8 cellular contexts compared by ENCODE assay signal in genomic region chr20:22339091-22339881, GRCh38.
A peak's percentile ranks its signal among the peaks of the same experiment; 100 is the strongest.
DNase-seq lines count a peak whose midpoint lies in the region; ATAC-seq and TF ChIP-seq lines count a peak whose summit lies in the region.

No MANE protein-coding gene starts in this region.

- no peaks in the 10 kb centered on the region for H3K9me3 ChIP-seq in GM23248 (ENCODE audit: low read depth)

- intact Hi-C loops in Calu3 (cut with micrococcal nuclease; ENCODE audit: unreplicated experiment) = loop anchor here (2.0 kb wide), 2 partner anchors 248 to 346 kb away; no protein-coding TSS in a partner anchor

- H3K9me3 Mint-ChIP-seq in Calu3 (ENCODE audit: low read depth, unreplicated experiment) = no peaks in the 10 kb centered on the region

- H3K36me3 Mint-ChIP-seq in Calu3 (ENCODE audit: insufficient read depth, unreplicated experiment) = no peaks in the 10 kb centered on the region

- DNase-seq in Calu3 (peak; percentile 31), GM23248 (peak; percentile 73), NCI-H2029 treated with DMSO at 0.1 percent for 48 hours (lab: John Stamatoyannopoulos, UW) (peak; percentile 81), SW 1271 (lab: John Stamatoyannopoulos, UW) (peak; percentile 5 to 74), fibroblast of peridontal ligament (ENCODE audit: extremely low read depth) (peak; percentile 60), non-pigmented ciliary epithelial cell (ENCODE audit: low read depth) (peak; percentile 24)

- no peak overlapping the region for H3K27ac ChIP-seq in GM23248

- no peaks in the 10 kb centered on the region for H3K79me2 ChIP-seq in GM23248 (ENCODE audit: insufficient read depth)

- H3K4me3 ChIP-seq in GM23248 = no peak overlapping the region

- in situ Hi-C loops in GM23248 (cut with MboI) = loop anchor here (10.0 to 25.0 kb wide), 3 partner anchors 346 to 998 kb away; no protein-coding TSS in a partner anchor

- no peak overlapping the region for H3K4me3 Mint-ChIP-seq in Calu3 (ENCODE audit: low read depth, unreplicated experiment)

- BruUV-seq in Calu3 (replicated peaks; lab: Mats Ljungman, UMichigan) = no TSS peak

- no peak for TF ChIP-seq CTCF in Calu3 (IDR thresholded peaks at IDR 0.05; ENCODE audit: unreplicated experiment)

- no peak overlapping the region for H3K27ac Mint-ChIP-seq in Calu3 (ENCODE audit: unreplicated experiment)

- no peaks in the 10 kb centered on the region for H3K4me1 ChIP-seq in GM23248 (ENCODE audit: insufficient read depth)

- no peaks in the 10 kb centered on the region for H4K20me1 ChIP-seq in GM23248 (ENCODE audit: insufficient read depth)

- H3K9ac ChIP-seq in GM23248 = no peak overlapping the region

- no peak for ATAC-seq in HG03025 (IDR thresholded peaks at IDR 0.05; ENCODE audit: low FRiP score, unreplicated experiment)
- ATAC-seq in HG03108 (IDR thresholded peaks at IDR 0.05; ENCODE audit: unreplicated experiment) = no peak

- no peak overlapping the region for H2AFZ ChIP-seq in GM23248

- H3K27me3 Mint-ChIP-seq in Calu3 (ENCODE audit: unreplicated experiment) = no peaks in the 10 kb centered on the region

- no peaks in the 10 kb centered on the region for H3F3A ChIP-seq in GM23248 (ENCODE audit: insufficient read depth)

- H3K36me3 ChIP-seq in GM23248 (ENCODE audit: low read depth) = no peaks in the 10 kb centered on the region

- H3K27me3 ChIP-seq in GM23248 (replicated peaks; ENCODE audit: insufficient read depth) = peaks cover 11% of the 10 kb centered on the region; the same call in 1 of the 2 replicates

- H3K4me1 Mint-ChIP-seq in Calu3 (ENCODE audit: low read depth, unreplicated experiment) = no peaks in the 10 kb centered on the region

- CTCF ChIA-PET in Calu3 (lab: Charles Lee) = interaction anchor here (0.6 kb wide), 1 partner anchor 249 kb away, joined by 5 read pairs; no protein-coding TSS in a partner anchor

- no peaks in the 10 kb centered on the region for H3K9me2 ChIP-seq in GM23248 (ENCODE audit: insufficient read depth)

- 36 to 37% methylated on average over 12 of the region's 12 CpGs for WGBS in GM23248 (ENCODE audit: low coverage in 1 of 2, low lambda C conversion rate in 2 of 2, missing lambda C conversion rate in 2 of 2), 2 experiments

- no peak overlapping the region for H3K4me2 ChIP-seq in GM23248 (ENCODE audit: unreplicated experiment)

Comparison
In these comparisons a context has a peak if more than half of its experiments do, and no peak if none do; other contexts are left out.
1. DNase-seq: peak in every context shown above with its lines; median percentile 81 in NCI-H2029 treated with DMSO at 0.1 percent for 48 hours; 73 in GM23248; 60 in fibroblast of peridontal ligament; 40 in SW 1271; 31 in Calu3; 24 in non-pigmented ciliary epithelial cell.